Comparison of ENCODE assay signal across 9 cellular contexts in the genomic region with DNA sequence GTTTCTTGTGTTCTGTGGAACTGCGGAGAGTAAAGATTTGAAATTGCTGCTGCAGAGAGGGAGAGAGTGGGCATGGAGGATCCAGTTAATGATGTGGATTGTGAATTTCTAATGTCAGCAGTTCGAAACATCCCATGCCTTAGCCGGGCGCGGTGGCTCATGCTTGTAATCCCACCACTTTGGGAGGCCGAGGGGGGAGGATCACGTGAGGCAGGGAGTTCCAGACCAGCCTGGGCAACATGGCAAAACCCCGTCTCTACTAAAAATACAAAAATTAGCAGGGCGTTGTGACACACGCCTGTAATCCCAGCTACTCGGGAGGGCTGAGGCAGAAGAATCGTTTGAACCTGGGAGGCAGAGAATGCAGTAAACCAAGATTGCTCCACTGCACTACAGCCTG. TPM values are rescaled to one million over a fixed set of nuclear protein-coding genes. Genes with fewer than 3 reads are reported as not detected.
DNase-seq lines count a peak whose midpoint lies in the region; ATAC-seq and TF ChIP-seq lines count a peak whose summit lies in the region.
"Had no signal": no experiment of that assay in that cellular context is flagged by ENCODE, and none has a peak within 500 bp of the region (broad histone marks: within the 10 kb centered on the region; RNA-seq: fewer than 3 reads in every experiment).

No MANE protein-coding gene starts in this region.

- H3K9me3 ChIP-seq in PC-3 (ENCODE audit: low read length), result no peaks in the 10 kb centered on the region

- no peaks in the 10 kb centered on the region for H3K9me3 Mint-ChIP-seq in activated CD4-positive, alpha-beta memory T cell treated with anti-CD3 and anti-CD28 coated beads for 36 hours

- peaks cover 33% of the 10 kb centered on the region for H3K27me3 Mint-ChIP-seq in activated CD4-positive, alpha-beta memory T cell treated with anti-CD3 and anti-CD28 coated beads for 36 hours

- no peak overlapping the region for H3K9ac ChIP-seq in PC-3 (ENCODE audit: low read length)

- no peaks in the 10 kb centered on the region for H3K36me3 ChIP-seq in PC-3 (ENCODE audit: low read depth, low read length)

- peak overlapping the region; percentile 71 for H3K4me3 Mint-ChIP-seq in activated CD4-positive, alpha-beta memory T cell treated with anti-CD3 and anti-CD28 coated beads for 36 hours

- TF ChIP-seq CTCF in foreskin fibroblast (IDR thresholded peaks at IDR 0.05; ENCODE audit: low read depth, low read length), result no peak
- no peak for TF ChIP-seq CTCF in PC-3 (conservative IDR thresholded peaks at IDR 0.05; ENCODE audit: low read depth, low read length)

- H2AFZ ChIP-seq in PC-3 (ENCODE audit: low read length), result no peak overlapping the region

- peak overlapping the region; percentile 63 to 87 for H3K4me3 ChIP-seq in foreskin fibroblast (ENCODE audit: low read depth in 1 of 2, low read length in 2 of 2)
- no peak overlapping the region for H3K4me3 ChIP-seq in PC-3 (ENCODE audit: low read length)

- no TSS peak for BruUV-seq in PC-3 (replicated peaks; lab: Mats Ljungman, UMichigan)

- H3F3A ChIP-seq in PC-3 (ENCODE audit: low read length, unreplicated experiment), result no peaks in the 10 kb centered on the region

- H3K27ac ChIP-seq in PC-3 (ENCODE audit: low read length), result no peak overlapping the region

- POLR2A ChIA-PET in activated CD4-positive, alpha-beta memory T cell treated with anti-CD3 and anti-CD28 coated beads for 36 hours (lab: Charles Lee), result interaction anchor here (3.4 kb wide), 1 partner anchor 30 kb away, joined by 29 read pairs; no protein-coding TSS in a partner anchor
- POLR2A ChIA-PET in PC-3 (lab: Charles Lee; ENCODE audit: unreplicated experiment), result no interaction called here

- H3K4me1 Mint-ChIP-seq in activated CD4-positive, alpha-beta memory T cell treated with anti-CD3 and anti-CD28 coated beads for 36 hours (ENCODE audit: low read depth), result peaks cover 40% of the 10 kb centered on the region

- peaks cover 16% of the 10 kb centered on the region; the same call in 1 of the 2 replicates for H3K27me3 ChIP-seq in PC-3 (ENCODE audit: low read length)

- H3K36me3 Mint-ChIP-seq in activated CD4-positive, alpha-beta memory T cell treated with anti-CD3 and anti-CD28 coated beads for 36 hours, result no peaks in the 10 kb centered on the region

- no peak overlapping the region for H3K4me2 ChIP-seq in PC-3 (ENCODE audit: low read length)

- ATAC-seq in sciatic nerve (no peak), PC-3 (no peak), GM21381 (IDR thresholded peaks at IDR 0.05; ENCODE audit: unreplicated experiment) (no peak)

- peaks cover 9% of the 10 kb centered on the region for H3K4me1 ChIP-seq in PC-3 (ENCODE audit: insufficient read depth, low read length)

- peak overlapping the region; percentile 97 for H3K27ac Mint-ChIP-seq in activated CD4-positive, alpha-beta memory T cell treated with anti-CD3 and anti-CD28 coated beads for 36 hours

- DNase-seq in EL (peak; percentile 11), foreskin fibroblast (peak in 1 of 2 donors; percentile 52), sciatic nerve (ENCODE audit: low spot score) (peak; percentile 69), PC-3 (no peak), HuH-7 (ENCODE audit: low spot score) (no peak)
- DNase-seq in activated CD4-positive, alpha-beta memory T cell treated with anti-CD3 and anti-CD28 coated beads for 36 hours, result no peak
- no peak for DNase-seq in stimulated activated CD4-positive, alpha-beta T cell treated with anti-CD3 and anti-CD28 coated beads, Interleukin-1b, Interleukin-23, amount 100 ng/mL, for 48 hours
- DNase-seq: activated effector memory CD4-positive, alpha-beta T cell treated with Interleukin-2 at 50 U/mL for 16 hours had no signal

- CTCF ChIA-PET in activated CD4-positive, alpha-beta memory T cell treated with anti-CD3 and anti-CD28 coated beads for 36 hours (lab: Charles Lee), result interaction anchor here (1.3 to 15.7 kb wide), 3 partner anchors 31 to 69 kb away, joined by 6 to 179 read pairs (median 20); no protein-coding TSS in a partner anchor
- CTCF ChIA-PET in PC-3 (lab: Charles Lee), result interaction anchor here (1.8 kb wide), 1 partner anchor 42 kb away, joined by 5 read pairs; no protein-coding TSS in a partner anchor

- H3K9me2 ChIP-seq in PC-3 (replicated peaks; ENCODE audit: low read length), result no peaks in the 10 kb centered on the region

- H3K79me2 ChIP-seq in PC-3 (ENCODE audit: low read length), result no peaks in the 10 kb centered on the region

- no peaks in the 10 kb centered on the region for H4K20me1 ChIP-seq in PC-3 (ENCODE audit: low read length)

- intact Hi-C loops in activated CD4-positive, alpha-beta memory T cell treated with anti-CD3 and anti-CD28 coated beads for 36 hours (cut with micrococcal nuclease), result loop anchor here (1.0 to 2.0 kb wide), 3 partner anchors 36 to 87 kb away; a partner anchor contains a TSS
- intact Hi-C loops in sciatic nerve (cut with DNase I) (no loop called here), PC-3 (cut with micrococcal nuclease) (no loop called here)

RNA-seq across cellular contexts. Expression of a gene that starts 1.1 kb away (rescaled TPM):
- 10 to 100 TPM; 27.3 to 29.2 TPM for total RNA-seq in activated CD4-positive, alpha-beta memory T cell treated with anti-CD3 and anti-CD28 coated beads for 36 hours
- total RNA-seq in sciatic nerve, result 145 TPM
- total RNA-seq in PC-3 (2014; rRNA removed), result not detected in 2 replicates

Comparison
In these comparisons a context has a peak if more than half of its experiments do, and no peak if none do; other contexts are left out.
1. DNase-seq: peak in EL (single experiment) and sciatic nerve (single experiment); none in activated CD4-positive, alpha-beta memory T cell treated with anti-CD3 and anti-CD28 coated beads for 36 hours (single experiment), PC-3 (single experiment), stimulated activated CD4-positive, alpha-beta T cell treated with anti-CD3 and anti-CD28 coated beads, Interleukin-1b, Interleukin-23, amount 100 ng/mL, for 48 hours (single experiment) and HuH-7 (single experiment).
2. RNA of a gene that starts 1.1 kb away (total RNA-seq): 145 TPM in sciatic nerve (single experiment) and 27.3 to 29.2 TPM in activated CD4-positive, alpha-beta memory T cell treated with anti-CD3 and anti-CD28 coated beads for 36 hours; not detected in PC-3; every median in the first group is over 10 times any median in the second.